ENCODE assay signal across 18 cellular contexts in genomic region chr16:85278851-85279250, GRCh38.
DNase-seq lines count a peak whose midpoint lies in the region; FAIRE-seq and TF ChIP-seq lines count a peak whose summit lies in the region.
"Had no signal": no experiment of that assay in that cellular context is flagged by ENCODE, and none has a peak within 500 bp of the region (broad histone marks: within the 10 kb centered on the region; RNA-seq: fewer than 3 reads in every experiment).

No MANE protein-coding gene starts in this region.

- peak; percentile 2 for DNase-seq in MV-4-11 (lab: John Stamatoyannopoulos, UW)
- peak; percentile 21 for DNase-seq in amniotic epithelial cell (ENCODE audit: low read depth)
- DNase-seq in testis, result peak; percentile 68
- no peak for DNase-seq in NCI-H1436 treated with DMSO at 0.1 percent for 48 hours (lab: John Stamatoyannopoulos, UW)
- DNase-seq in RCC 7860 (ENCODE audit: low spot score), result no peak
- DNase-seq in posterior cingulate gyrus, result no peak
- DNase-seq: C1 segment of cervical spinal cord; CD8-positive, alpha-beta T cell; Karpas-422; NCI-H1417; NCI-H187; NCI-H510A treated with DMSO at 0.1 percent for 48 hours; NCI-H748 treated with DMSO at 0.1 percent for 48 hours; SIG-M5 had no signal

- H3K27ac Mint-ChIP-seq in nephron, result peak overlapping the region; percentile 9 to 65 (median 64)
- H3K27ac Mint-ChIP-seq: CD8-positive, alpha-beta T cell had no signal

- H3K27me3 ChIP-seq in testis, result no peaks in the 10 kb centered on the region

- FAIRE-seq in RCC 7860 (lab: Jason Lieb, UNC), result no peak
- FAIRE-seq: G401.6, GM19239, HTR-8/SVneo had no signal

- H3K36me3 Mint-ChIP-seq in nephron (ENCODE audit: low read depth), result no peaks in the 10 kb centered on the region
- H3K36me3 Mint-ChIP-seq: CD8-positive, alpha-beta T cell had no signal

- peak overlapping the region in 1 of 3 experiments; percentile 13 for H3K4me3 Mint-ChIP-seq in nephron
- H3K4me3 Mint-ChIP-seq: CD8-positive, alpha-beta T cell had no signal

- H3K4me1 Mint-ChIP-seq in nephron, result peaks cover 37% of the 10 kb centered on the region

- no peaks in the 10 kb centered on the region for H3K9me3 Mint-ChIP-seq in nephron
- H3K9me3 Mint-ChIP-seq: CD8-positive, alpha-beta T cell had no signal

- 39 to 58% methylated on average over 11 of the region's 11 CpGs for WGBS in testis, 2 donors

- H3K36me3 ChIP-seq in testis (ENCODE audit: low read depth, missing control alignments), result no peaks in the 10 kb centered on the region

- intact Hi-C loops in testis (cut with DNase I; ENCODE audit: low total_unique reads) (no loop called here), posterior cingulate gyrus (cut with DNase I) (loop anchor here (5.0 to 10.0 kb wide), 3 partner anchors 148 to 436 kb away; partner anchors contain the start of gene GSE1)

- no peak for TF ChIP-seq POLR2A in testis (IDR thresholded peaks at IDR 0.05)

- peaks cover 9% of the 10 kb centered on the region for H3K27me3 Mint-ChIP-seq in nephron (ENCODE audit: low read depth)

- peaks cover 37% of the 10 kb centered on the region for H3K4me1 ChIP-seq in testis

- TF ChIP-seq CTCF in nephron (IDR thresholded peaks at IDR 0.05; ENCODE audit: unreplicated experiment in 3 of 3) (no peak), testis (IDR thresholded peaks at IDR 0.05) (no peak)

- no peak overlapping the region for H3K4me3 ChIP-seq in testis

- H3K27ac ChIP-seq in testis, result peak overlapping the region; percentile 58 to 70

- H3K9me3 ChIP-seq in testis, result no peaks in the 10 kb centered on the region

Comparison
In these comparisons a context has a peak if more than half of its experiments do, and no peak if none do; other contexts are left out.
1. DNase-seq: peak in MV-4-11 (single experiment), amniotic epithelial cell (single experiment) and testis (single experiment); none in NCI-H1436 treated with DMSO at 0.1 percent for 48 hours (single experiment), RCC 7860 (single experiment) and posterior cingulate gyrus (0 of 10).